Comparison of ENCODE assay signal across 2 cellular contexts in the genomic region with DNA sequence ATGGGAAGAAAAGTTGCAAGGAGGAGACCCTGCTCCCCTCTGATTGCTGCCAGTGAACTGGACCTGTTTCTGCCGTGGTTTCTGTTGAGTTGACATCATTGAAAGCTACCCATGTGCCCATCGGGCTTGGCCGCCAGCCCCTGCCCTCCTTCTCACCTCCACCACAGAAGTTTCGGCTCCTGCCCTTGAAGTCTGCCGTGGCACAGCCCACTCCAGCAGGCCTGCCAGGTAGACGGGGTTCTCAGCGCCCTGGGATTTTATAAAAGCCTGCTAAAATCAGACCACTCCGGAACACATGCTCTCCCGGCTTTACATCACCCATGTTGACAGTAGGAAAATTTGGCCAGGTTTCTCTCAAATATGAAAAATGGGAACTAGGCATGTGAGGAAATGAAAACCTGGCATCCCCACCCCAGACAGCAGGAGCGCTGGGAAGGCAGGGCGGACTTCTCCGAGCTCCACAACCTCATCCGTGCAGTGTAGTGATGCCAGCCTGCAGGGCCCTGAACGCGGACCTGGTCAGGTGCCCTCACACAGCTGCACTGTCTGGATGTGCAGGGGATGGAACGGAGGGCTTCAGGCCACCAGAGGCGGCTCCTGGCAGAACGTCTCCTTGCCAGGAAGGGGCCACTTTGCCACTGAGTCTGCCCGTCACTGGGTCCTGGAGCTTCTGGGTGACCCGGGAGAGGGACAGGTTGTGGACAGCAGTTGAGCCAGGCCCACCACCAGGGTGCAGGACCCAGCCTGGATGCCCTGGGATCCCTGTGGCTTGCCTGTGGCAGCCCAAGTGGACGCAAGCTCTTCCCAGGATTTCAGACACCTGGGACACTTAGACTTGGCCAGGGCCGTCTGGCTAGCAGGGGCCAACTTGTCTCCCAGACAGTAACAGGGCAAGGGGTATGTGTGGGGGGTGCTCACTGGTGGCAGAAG.
TF ChIP-seq lines count a peak whose summit lies in the region.

No MANE protein-coding gene starts in this region.

TF ChIP-seq in HEK293, 187 proteins besides CTCF, POLR2A, EP300 and RAD21:
- TF ChIP-seq PRDM1 (tag by site-specific recombination; IDR thresholded peaks at IDR 0.05), result no peak
- peak; percentile 23 for TF ChIP-seq GLIS1 (tag by site-specific recombination; IDR thresholded peaks at IDR 0.05)
- peak; percentile 83 for TF ChIP-seq ZNF600 (tag by site-specific recombination; IDR thresholded peaks at IDR 0.05)

TF ChIP-seq in SK-N-SH, 30 proteins besides CTCF, POLR2A, EP300 and RAD21:
- no peak for TF ChIP-seq TAF1 (IDR thresholded peaks at IDR 0.05; ENCODE audit: borderline replicate concordance, low read depth, low read length)
- no peak for TF ChIP-seq FOXJ3 (CRISPR knock-in tag; IDR thresholded peaks at IDR 0.05)
- TF ChIP-seq NRF1 (IDR thresholded peaks at IDR 0.05; ENCODE audit: low read depth, low read length), result no peak
- TF ChIP-seq JUND (IDR thresholded peaks at IDR 0.05), result no peak
- TF ChIP-seq, protein P1, sequence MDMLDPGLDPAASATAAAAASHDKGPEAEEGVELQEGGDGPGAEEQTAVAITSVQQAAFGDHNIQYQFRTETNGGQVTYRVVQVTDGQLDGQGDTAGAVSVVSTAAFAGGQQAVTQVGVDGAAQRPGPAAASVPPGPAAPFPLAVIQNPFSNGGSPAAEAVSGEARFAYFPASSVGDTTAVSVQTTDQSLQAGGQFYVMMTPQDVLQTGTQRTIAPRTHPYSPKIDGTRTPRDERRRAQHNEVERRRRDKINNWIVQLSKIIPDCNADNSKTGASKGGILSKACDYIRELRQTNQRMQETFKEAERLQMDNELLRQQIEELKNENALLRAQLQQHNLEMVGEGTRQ (IDR thresholded peaks at IDR 0.05; ENCODE audit: borderline replicate concordance, low read depth, low read length), result no peak
- TF ChIP-seq FOXM1 (IDR thresholded peaks at IDR 0.05; ENCODE audit: low read depth), result no peak
- no peak for TF ChIP-seq EZH2phosphoT487 (IDR thresholded peaks at IDR 0.05; ENCODE audit: borderline replicate concordance, low read depth)
- no peak for TF ChIP-seq GATA2 (CRISPR knock-in tag; IDR thresholded peaks at IDR 0.05)
- TF ChIP-seq MAX (IDR thresholded peaks at IDR 0.05; ENCODE audit: low read depth), result no peak
- TF ChIP-seq RCOR1 (IDR thresholded peaks at IDR 0.05; ENCODE audit: low read length), result no peak
- no peak for TF ChIP-seq YY1 (IDR thresholded peaks at IDR 0.05; ENCODE audit: low read depth)
- TF ChIP-seq, protein P2, sequence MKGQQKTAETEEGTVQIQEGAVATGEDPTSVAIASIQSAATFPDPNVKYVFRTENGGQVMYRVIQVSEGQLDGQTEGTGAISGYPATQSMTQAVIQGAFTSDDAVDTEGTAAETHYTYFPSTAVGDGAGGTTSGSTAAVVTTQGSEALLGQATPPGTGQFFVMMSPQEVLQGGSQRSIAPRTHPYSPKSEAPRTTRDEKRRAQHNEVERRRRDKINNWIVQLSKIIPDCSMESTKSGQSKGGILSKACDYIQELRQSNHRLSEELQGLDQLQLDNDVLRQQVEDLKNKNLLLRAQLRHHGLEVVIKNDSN (IDR thresholded peaks at IDR 0.05; ENCODE audit: borderline replicate concordance, low read depth), result no peak
- TF ChIP-seq, protein P3, sequence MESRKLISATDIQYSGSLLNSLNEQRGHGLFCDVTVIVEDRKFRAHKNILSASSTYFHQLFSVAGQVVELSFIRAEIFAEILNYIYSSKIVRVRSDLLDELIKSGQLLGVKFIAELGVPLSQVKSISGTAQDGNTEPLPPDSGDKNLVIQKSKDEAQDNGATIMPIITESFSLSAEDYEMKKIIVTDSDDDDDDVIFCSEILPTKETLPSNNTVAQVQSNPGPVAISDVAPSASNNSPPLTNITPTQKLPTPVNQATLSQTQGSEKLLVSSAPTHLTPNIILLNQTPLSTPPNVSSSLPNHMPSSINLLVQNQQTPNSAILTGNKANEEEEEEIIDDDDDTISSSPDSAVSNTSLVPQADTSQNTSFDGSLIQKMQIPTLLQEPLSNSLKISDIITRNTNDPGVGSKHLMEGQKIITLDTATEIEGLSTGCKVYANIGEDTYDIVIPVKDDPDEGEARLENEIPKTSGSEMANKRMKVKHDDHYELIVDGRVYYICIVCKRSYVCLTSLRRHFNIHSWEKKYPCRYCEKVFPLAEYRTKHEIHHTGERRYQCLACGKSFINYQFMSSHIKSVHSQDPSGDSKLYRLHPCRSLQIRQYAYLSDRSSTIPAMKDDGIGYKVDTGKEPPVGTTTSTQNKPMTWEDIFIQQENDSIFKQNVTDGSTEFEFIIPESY (IDR thresholded peaks at IDR 0.05; ENCODE audit: borderline replicate concordance, low read depth), result no peak
- no peak for TF ChIP-seq REST (IDR thresholded peaks at IDR 0.05; ENCODE audit: low read depth, low read length)
- no peak for TF ChIP-seq NFIC (IDR thresholded peaks at IDR 0.05; ENCODE audit: borderline replicate concordance)
- no peak for TF ChIP-seq RFX5 (IDR thresholded peaks at IDR 0.05; ENCODE audit: low read length)
